In the genomic region with DNA sequence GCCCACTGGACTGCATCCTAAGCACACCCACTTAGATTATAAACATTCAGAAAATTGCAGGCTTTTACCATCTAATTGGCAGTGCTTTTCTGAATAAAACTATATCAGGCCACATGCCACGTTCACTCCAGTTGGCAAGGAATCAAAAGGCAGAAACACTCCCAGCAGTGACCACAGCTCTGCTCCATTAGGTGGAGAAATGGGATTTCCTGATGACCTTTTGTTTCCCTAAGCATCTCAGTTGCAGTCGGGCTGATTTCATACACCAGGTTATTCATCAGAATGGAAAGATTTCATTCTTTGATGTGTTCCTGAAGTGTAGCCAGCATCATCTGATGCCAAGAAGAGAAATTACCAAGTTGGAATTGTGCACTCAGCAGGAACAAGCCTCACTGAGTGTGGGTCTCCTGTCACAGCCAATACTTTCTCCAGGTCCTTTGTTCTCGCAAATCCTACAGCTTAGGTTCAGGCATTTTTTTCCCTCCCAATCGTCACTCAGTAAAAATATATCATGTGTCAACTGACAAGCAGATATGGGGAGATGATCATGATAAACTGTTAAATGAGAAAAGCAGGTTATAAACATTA, we compare ENCODE assay signal across 11 cellular contexts.
DNase-seq lines count a peak whose midpoint lies in the region; ATAC-seq and TF ChIP-seq lines count a peak whose summit lies in the region.
"Had no signal": no experiment of that assay in that cellular context is flagged by ENCODE, and none has a peak within 500 bp of the region (broad histone marks: within the 10 kb centered on the region; RNA-seq: fewer than 3 reads in every experiment).

No MANE protein-coding gene starts in this region.

- DNase-seq in DMS 273 (lab: John Stamatoyannopoulos, UW; ENCODE audit: unreplicated experiment) (peak; percentile 57), DMS 273 treated with DMSO at 0.1 percent for 48 hours (lab: John Stamatoyannopoulos, UW) (no peak), NCI-H69 (lab: John Stamatoyannopoulos, UW) (peak; percentile 95), foreskin melanocyte (peak; percentile 32), type B pancreatic cell (ENCODE audit: extremely low spot score, unreplicated experiment) (no peak), hepatic stellate cell (ENCODE audit: low spot score) (no peak), hippocampal formation (lab: John Stamatoyannopoulos, UW) (no peak)
- DNase-seq: activated CD4-positive, alpha-beta T cell treated with anti-CD3 and anti-CD28 coated beads, Interleukin-2, amount 50 U/mL, for 4 hours; activated T-cell treated with anti-CD3 and anti-CD28 coated beads, Interleukin-2, amount 50 U/mL, for 48 hours; naive thymus-derived CD8-positive, alpha-beta T cell had no signal

- peak overlapping the region; percentile 48 for H3K4me3 Mint-ChIP-seq in type B pancreatic cell
- H3K4me3 Mint-ChIP-seq: naive thymus-derived CD8-positive, alpha-beta T cell had no signal

- TF ChIP-seq CTCF in type B pancreatic cell (conservative IDR thresholded peaks at IDR 0.05): no peak

- H3K9me3 Mint-ChIP-seq in type B pancreatic cell: no peaks in the 10 kb centered on the region

- peaks cover 45% of the 10 kb centered on the region for H3K4me1 Mint-ChIP-seq in type B pancreatic cell (ENCODE audit: unreplicated experiment)
- H3K4me1 Mint-ChIP-seq: naive thymus-derived CD8-positive, alpha-beta T cell had no signal

- H3K27ac Mint-ChIP-seq in type B pancreatic cell: no peak overlapping the region

- ATAC-seq in GM19397 (IDR thresholded peaks at IDR 0.05; ENCODE audit: unreplicated experiment): no peak
- ATAC-seq: naive thymus-derived CD8-positive, alpha-beta T cell had no signal

- no peaks in the 10 kb centered on the region for H3K36me3 Mint-ChIP-seq in type B pancreatic cell

- no peaks in the 10 kb centered on the region for H3K27me3 Mint-ChIP-seq in type B pancreatic cell

Comparison
In these comparisons a context has a peak if more than half of its experiments do, and no peak if none do; other contexts are left out.
1. DNase-seq: peak in DMS 273 (single experiment), NCI-H69 (single experiment) and foreskin melanocyte (single experiment); none in DMS 273 treated with DMSO at 0.1 percent for 48 hours (single experiment), type B pancreatic cell (single experiment), hepatic stellate cell (single experiment) and hippocampal formation (0 of 2).